ENCODE assay signal across 1 cellular context in genomic region chr11:65871811-65872548, GRCh38.
TF ChIP-seq lines count a peak whose summit lies in the region.

No MANE protein-coding gene starts in this region.

TF ChIP-seq in H1, 55 proteins besides CTCF, POLR2A, EP300 and RAD21:
- no peak for TF ChIP-seq EGR1 (IDR thresholded peaks at IDR 0.05; ENCODE audit: borderline replicate concordance, low read depth, low read length)
- no peak for TF ChIP-seq TBP (IDR thresholded peaks at IDR 0.05; ENCODE audit: low read depth, low read length)
- TF ChIP-seq SP4 (IDR thresholded peaks at IDR 0.05; ENCODE audit: low read length): no peak
- TF ChIP-seq RBBP5 (IDR thresholded peaks at IDR 0.05; ENCODE audit: borderline replicate concordance, low read depth, low read length): no peak
- TF ChIP-seq EZH2 (IDR thresholded peaks at IDR 0.05; ENCODE audit: low read depth, low read length, severe bottlenecking): no peak
- TF ChIP-seq SP2 (IDR thresholded peaks at IDR 0.05; ENCODE audit: low read length): no peak
- no peak for TF ChIP-seq ATF3 (IDR thresholded peaks at IDR 0.05; ENCODE audit: insufficient read depth, low read depth, low read length)
- no peak for TF ChIP-seq SP1 (IDR thresholded peaks at IDR 0.05; ENCODE audit: low read depth, low read length)
- TF ChIP-seq SIN3A (conservative IDR thresholded peaks at IDR 0.05 in 1 of 2, IDR thresholded peaks at IDR 0.05 in 1 of 2; ENCODE audit: low read depth in 1 of 2, low read length in 2 of 2): no peak
- TF ChIP-seq FOSL1 (IDR thresholded peaks at IDR 0.05; ENCODE audit: insufficient read depth, low read depth, low read length): no peak
- no peak for TF ChIP-seq KDM4A (IDR thresholded peaks at IDR 0.05; ENCODE audit: low read depth, low read length, severe bottlenecking)
